In genomic region chr13:30334663-30335386, GRCh38 we compare ENCODE assay signal across 8 cellular contexts. TPM values are rescaled to one million over a fixed set of nuclear protein-coding genes. Genes with fewer than 3 reads are reported as not detected.
DNase-seq lines count a peak whose midpoint lies in the region; ATAC-seq lines count a peak whose summit lies in the region.

No MANE protein-coding gene starts in this region.

- ATAC-seq in GM19463 (IDR thresholded peaks at IDR 0.05; ENCODE audit: unreplicated experiment): no peak
- ATAC-seq in GM18520 (IDR thresholded peaks at IDR 0.05; ENCODE audit: unreplicated experiment): no peak

- DNase-seq in Daoy (ENCODE audit: low read depth) (peak; percentile 39), HT1080 (ENCODE audit: low read depth) (peak; percentile 15), UCSD-AML1 (lab: John Stamatoyannopoulos, UW; ENCODE audit: unreplicated experiment) (peak; percentile 33), iPS-NIHi7 (ENCODE audit: extremely low spot score) (peak; percentile 72), HCEC 1CT (no peak), SKM-1 (lab: John Stamatoyannopoulos, UW; ENCODE audit: unreplicated experiment) (no peak)

RNA-seq across cellular contexts. Expression of gene KATNAL1, which starts 27.5 kb away (rescaled TPM):
- 14.3 and 21.8 TPM in 2 replicates for total RNA-seq in Daoy (2014; rRNA removed; shearing (Covaris generic))
- 6.6 and 9.0 TPM in 2 replicates for total RNA-seq in HT1080 (2014; rRNA removed; shearing (Covaris generic))
- 5.9 and 9.5 TPM in 2 replicates for polyA plus RNA-seq in HT1080 (2015; cell fraction: cytosol; rRNA removed)
- 7.8 and 9.6 TPM in 2 replicates for polyA plus RNA-seq in HT1080 (2015; cell fraction: nucleus; rRNA removed)

Comparison
In these comparisons a context has a peak if more than half of its experiments do, and no peak if none do; other contexts are left out.
1. DNase-seq: peak in Daoy (single experiment), HT1080 (single experiment), UCSD-AML1 (single experiment) and iPS-NIHi7 (single experiment); none in HCEC 1CT (single experiment) and SKM-1 (single experiment).